ENCODE assay signal across 13 cellular contexts in the genomic region with DNA sequence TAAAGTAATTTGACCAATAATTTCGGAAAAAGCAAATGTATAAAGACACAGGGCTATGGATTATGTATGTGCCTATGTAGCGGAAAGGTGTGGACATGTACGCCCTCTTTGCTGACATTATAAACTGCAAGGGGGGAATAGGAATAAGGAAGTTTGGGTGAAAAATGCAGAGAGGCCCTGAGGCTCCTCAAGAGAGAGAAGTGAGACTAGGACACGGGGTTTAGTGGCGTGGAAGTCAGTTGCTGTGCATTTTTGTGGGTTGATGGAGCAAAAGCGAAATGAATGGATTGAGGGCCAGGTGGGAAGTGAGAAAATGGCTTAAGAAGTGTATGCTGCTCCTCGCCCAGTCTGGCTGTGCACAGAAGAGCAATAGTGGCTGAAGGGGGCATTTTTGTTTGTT.
DNase-seq lines count a peak whose midpoint lies in the region; ATAC-seq, FAIRE-seq and TF ChIP-seq lines count a peak whose summit lies in the region.
"Had no signal": no experiment of that assay in that cellular context is flagged by ENCODE, and none has a peak within 500 bp of the region (broad histone marks: within the 10 kb centered on the region; RNA-seq: fewer than 3 reads in every experiment).

No MANE protein-coding gene starts in this region.

- no peak for ATAC-seq in GM19023 (IDR thresholded peaks at IDR 0.05; ENCODE audit: unreplicated experiment)
- ATAC-seq: T-cell had no signal

- H3K9me3 Mint-ChIP-seq in chondrocyte (ENCODE audit: low read depth) (no peaks in the 10 kb centered on the region), neural crest cell (no peaks in the 10 kb centered on the region)
- H3K9me3 Mint-ChIP-seq: T-cell had no signal

- H3K27me3 Mint-ChIP-seq in chondrocyte (ENCODE audit: low read depth), result no peaks in the 10 kb centered on the region
- H3K27me3 Mint-ChIP-seq in neural crest cell (ENCODE audit: low read depth), result no peaks in the 10 kb centered on the region

- no peak for DNase-seq in GM12891 (ENCODE audit: insufficient read length, low spot score)
- peak; percentile 54 for DNase-seq in NAMALWA (ENCODE audit: low spot score)
- DNase-seq in chondrocyte (ENCODE audit: low spot score), result no peak
- no peak for DNase-seq in neural crest cell (ENCODE audit: low read depth, low spot score)
- no peak for DNase-seq in NCI-H82 (lab: John Stamatoyannopoulos, UW)
- no peak for DNase-seq in stimulated activated CD4-positive, alpha-beta T cell treated with anti-CD3 and anti-CD28 coated beads, Interleukin-2, amount 100 ng/mL, for 24 hours
- no peak for DNase-seq in D721Med (ENCODE audit: insufficient read length, low spot score)
- DNase-seq: activated gamma-delta T cell treated with Interleukin-2 at 50 U/mL for 16 hours; COR-L47; NCI-H524 treated with DMSO at 0.1 percent for 48 hours; stimulated activated naive CD4-positive, alpha-beta T cell treated with Interleukin-2 at 50 U/mL for 16 hours had no signal

- H3K36me3 Mint-ChIP-seq in chondrocyte (ENCODE audit: low read depth) (peaks cover 30% of the 10 kb centered on the region), neural crest cell (ENCODE audit: low read depth) (no peaks in the 10 kb centered on the region)
- H3K36me3 Mint-ChIP-seq: T-cell had no signal

- H3K4me3 Mint-ChIP-seq in chondrocyte (ENCODE audit: unreplicated experiment) (no peak overlapping the region), neural crest cell (no peak overlapping the region)
- H3K4me3 Mint-ChIP-seq: T-cell had no signal

- no peak for TF ChIP-seq POLR2A in GM12891 (IDR thresholded peaks at IDR 0.05; ENCODE audit: low read depth, low read length)

- H3K4me1 Mint-ChIP-seq in chondrocyte (ENCODE audit: low read depth) (peaks cover 36% of the 10 kb centered on the region), neural crest cell (peaks cover 23% of the 10 kb centered on the region)

- H3K27ac Mint-ChIP-seq in chondrocyte (ENCODE audit: unreplicated experiment) (peak overlapping the region; percentile 86), neural crest cell (ENCODE audit: unreplicated experiment) (peak overlapping the region; percentile 15)
- H3K27ac Mint-ChIP-seq: T-cell had no signal

- FAIRE-seq in GM12891 (lab: Jason Lieb, UNC), result peak; percentile 63
- FAIRE-seq in D721Med (lab: Jason Lieb, UNC), result no peak

- TF ChIP-seq CTCF in chondrocyte (IDR thresholded peaks at IDR 0.05), result no peak
- no peak for TF ChIP-seq CTCF in neural crest cell (conservative IDR thresholded peaks at IDR 0.05)
- TF ChIP-seq CTCF in D721Med (IDR thresholded peaks at IDR 0.05; ENCODE audit: insufficient read depth, missing control alignments), result no peak

TF ChIP-seq in GM12891, 5 proteins besides CTCF, POLR2A, EP300 and RAD21:
- TF ChIP-seq TAF1 (IDR thresholded peaks at IDR 0.05; ENCODE audit: low read depth, low read length), result no peak
- peak; percentile 67 for TF ChIP-seq SPI1 (IDR thresholded peaks at IDR 0.05; ENCODE audit: low read depth, low read length)
